10 cellular contexts compared by ENCODE assay signal in genomic region chr20:539848-540247, GRCh38. TPM values are rescaled to one million over a fixed set of nuclear protein-coding genes. Genes with fewer than 3 reads are reported as not detected.
DNase-seq lines count a peak whose midpoint lies in the region; ATAC-seq and TF ChIP-seq lines count a peak whose summit lies in the region.
"Had no signal": no experiment of that assay in that cellular context is flagged by ENCODE, and none has a peak within 500 bp of the region (broad histone marks: within the 10 kb centered on the region; RNA-seq: fewer than 3 reads in every experiment).

No MANE protein-coding gene starts in this region.

- peak overlapping the region; percentile 21 for H3K27ac ChIP-seq in HUES48 (ENCODE audit: low read depth, low read length)
- H3K27ac ChIP-seq in left lung: no peak overlapping the region

- H3K4me3 Mint-ChIP-seq in mesothelial cell of epicardium: peak overlapping the region; percentile 11

- peaks cover 64% of the 10 kb centered on the region for H3K4me1 Mint-ChIP-seq in mesothelial cell of epicardium

- ATAC-seq in left lung (no peak), HG03354 (IDR thresholded peaks at IDR 0.05; ENCODE audit: poor library complexity, severe bottlenecking, unreplicated experiment) (no peak)
- ATAC-seq: left colon, Panc1 had no signal

- H3K9me3 ChIP-seq in HUES48 (ENCODE audit: control insufficient read depth, insufficient read depth, low read length): no peaks in the 10 kb centered on the region
- no peaks in the 10 kb centered on the region for H3K9me3 ChIP-seq in left lung

- H3K36me3 ChIP-seq in HUES48 (ENCODE audit: control insufficient read depth, insufficient read depth, low read length): peaks cover 5% of the 10 kb centered on the region; the same call in 1 of the 2 replicates
- H3K36me3 ChIP-seq in left lung: no peaks in the 10 kb centered on the region

- H3K27me3 ChIP-seq in HUES48 (ENCODE audit: control insufficient read depth, insufficient read depth, low read length) (no peaks in the 10 kb centered on the region), left lung (no peaks in the 10 kb centered on the region)

- H3K4me1 ChIP-seq in HUES48 (ENCODE audit: control insufficient read depth, insufficient read depth, low read length): peaks cover 59% of the 10 kb centered on the region
- peaks cover 32 to 74% of the 10 kb centered on the region in 2 donors for H3K4me1 ChIP-seq in left lung

- H3K27me3 Mint-ChIP-seq in mesothelial cell of epicardium (ENCODE audit: low read depth): no peaks in the 10 kb centered on the region

- intact Hi-C loops in left lung (cut with DNase I): no loop called here

- peak; percentile 43 for DNase-seq in AG08395 (ENCODE audit: low spot score)
- peak; percentile 72 for DNase-seq in choroid plexus epithelial cell (ENCODE audit: low read depth)
- DNase-seq in mesothelial cell of epicardium (ENCODE audit: low spot score in 2 of 2, unreplicated experiment in 2 of 2): no peak
- no peak for DNase-seq in left lung
- DNase-seq in germinal center (ENCODE audit: low spot score): no peak
- no peak for DNase-seq in cerebellar nuclear complex (lab: John Stamatoyannopoulos, UW)
- DNase-seq: left colon had no signal

- H3K36me3 Mint-ChIP-seq in mesothelial cell of epicardium: peaks cover 24% of the 10 kb centered on the region

- peaks cover 6% of the 10 kb centered on the region for H3K9me3 Mint-ChIP-seq in mesothelial cell of epicardium

- H3K27ac Mint-ChIP-seq in mesothelial cell of epicardium: peak overlapping the region; percentile 54

- TF ChIP-seq CTCF in choroid plexus epithelial cell (conservative IDR thresholded peaks at IDR 0.05; ENCODE audit: low read depth, low read length) (no peak), mesothelial cell of epicardium (IDR thresholded peaks at IDR 0.05; ENCODE audit: unreplicated experiment) (no peak), left lung (IDR thresholded peaks at IDR 0.05) (no peak)

- H3K4me3 ChIP-seq in HUES48 (ENCODE audit: low read depth, low read length) (peak overlapping the region; percentile 27; the same call in 1 of the 2 replicates), choroid plexus epithelial cell (ENCODE audit: low read depth, low read length) (no peak overlapping the region), left lung (no peak overlapping the region)

- no peak overlapping the region for H3K9ac ChIP-seq in HUES48 (ENCODE audit: low read depth, low read length)

RNA-seq across cellular contexts. Expression of gene CSNK2A1, which starts 3.7 kb away (rescaled TPM):
- 160 to 172 TPM (median 164 TPM) in 3 replicates for total RNA-seq in mesothelial cell of epicardium
- 10 to 100 TPM; 78.5 to 94.4 TPM for total RNA-seq in left lung

Comparison
In these comparisons a context has a peak if more than half of its experiments do, and no peak if none do; other contexts are left out.
1. DNase-seq: peak in AG08395 (single experiment) and choroid plexus epithelial cell (single experiment); none in mesothelial cell of epicardium (0 of 2), left lung (0 of 2), germinal center (single experiment) and cerebellar nuclear complex (0 of 2).